Comparison of ENCODE assay signal across 1 cellular context in the genomic region with DNA sequence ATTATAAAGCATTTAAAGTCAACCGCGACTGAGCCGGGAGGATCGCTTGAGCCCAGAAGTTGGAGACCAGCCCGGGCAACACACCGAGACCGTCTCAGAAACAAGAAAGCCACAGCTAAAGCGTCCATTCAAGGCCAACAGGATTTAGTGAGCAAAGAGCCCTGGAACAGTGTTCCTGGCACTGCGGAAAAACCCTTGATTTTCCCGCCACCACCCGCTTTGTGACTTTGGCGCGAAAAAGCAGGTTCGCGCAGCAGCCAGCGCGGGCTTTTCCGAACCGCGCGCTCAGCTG.
TF ChIP-seq lines count a peak whose summit lies in the region.

No MANE protein-coding gene starts in this region.

TF ChIP-seq in K562, 482 proteins besides CTCF, POLR2A, EP300 and RAD21 (continues in another document):
- TF ChIP-seq PHB2 (IDR thresholded peaks at IDR 0.05; ENCODE audit: low read depth) (no peak), TFE3 (CRISPR knock-in tag; IDR thresholded peaks at IDR 0.05) (no peak), TARDBP (IDR thresholded peaks at IDR 0.05) (no peak), YBX1 (IDR thresholded peaks at IDR 0.05) (no peak), E2F3 (CRISPR knock-in tag; IDR thresholded peaks at IDR 0.05) (peak; percentile 99), HIVEP1 (CRISPR knock-in tag; IDR thresholded peaks at IDR 0.05) (no peak), FOXK2 (conservative IDR thresholded peaks at IDR 0.05 in 1 of 2, IDR thresholded peaks at IDR 0.05 in 1 of 2; ENCODE audit: low read depth in 2 of 2) (no peak), ZBTB40 (IDR thresholded peaks at IDR 0.05) (no peak), ZBTB40 (CRISPR knock-in tag; IDR thresholded peaks at IDR 0.05) (peak; percentile 83), ZNF12 (CRISPR knock-in tag; IDR thresholded peaks at IDR 0.05) (peak; percentile 89), ZNF175 (CRISPR knock-in tag; IDR thresholded peaks at IDR 0.05; ENCODE audit: low read depth) (no peak), XRCC3 (IDR thresholded peaks at IDR 0.05) (no peak), TAF1 (IDR thresholded peaks at IDR 0.05; ENCODE audit: control insufficient read depth, extremely low read depth, insufficient read depth, low read length, severe bottlenecking) (no peak), SAFB (IDR thresholded peaks at IDR 0.05; ENCODE audit: borderline replicate concordance, low read depth, low read length) (no peak), MCM5 (IDR thresholded peaks at IDR 0.05; ENCODE audit: low read depth) (no peak), BCL6 (CRISPR knock-in tag; IDR thresholded peaks at IDR 0.05) (no peak), SMC3 (conservative IDR thresholded peaks at IDR 0.05; ENCODE audit: insufficient read depth, low read depth, low read length) (no peak), ZNF124 (CRISPR knock-in tag; IDR thresholded peaks at IDR 0.05) (peak; percentile 96; the same call in 1 of the 2 replicates), SNRNP70 (optimal IDR thresholded peaks at IDR 0.05; ENCODE audit: low read depth, low read length) (no peak), JUN (IDR thresholded peaks at IDR 0.05; ENCODE audit: borderline replicate concordance, low read depth, low read length) (no peak), JUN (CRISPR knock-in tag; IDR thresholded peaks at IDR 0.05; ENCODE audit: borderline replicate concordance) (0 out of 2 replicates have a peak, but pooled peaks have one; percentile 58), TRIM25 (IDR thresholded peaks at IDR 0.05; ENCODE audit: borderline replicate concordance) (no peak), POLR2AphosphoS2 (IDR thresholded peaks at IDR 0.05; ENCODE audit: low read length) (no peak), ZNF280B (CRISPR knock-in tag; IDR thresholded peaks at IDR 0.05) (no peak), TCF7 (IDR thresholded peaks at IDR 0.05; ENCODE audit: borderline replicate concordance) (no peak), NFIX (CRISPR knock-in tag; IDR thresholded peaks at IDR 0.05; ENCODE audit: low read depth) (no peak), FIP1L1 (IDR thresholded peaks at IDR 0.05; ENCODE audit: low read depth, low read length, poor library complexity, severe bottlenecking) (no peak), ZEB2 (IDR thresholded peaks at IDR 0.05) (no peak), MECOM (CRISPR knock-in tag; IDR thresholded peaks at IDR 0.05) (no peak), HDAC1 (IDR thresholded peaks at IDR 0.05) (no peak), ATF3 (IDR thresholded peaks at IDR 0.05) (peak; percentile 23; the same call in 1 of the 2 replicates), ATF3 (CRISPR knock-in tag; conservative IDR thresholded peaks at IDR 0.05) (no peak), SRSF7 (optimal IDR thresholded peaks at IDR 0.05; ENCODE audit: low read depth, low read length) (no peak), RNF2 (IDR thresholded peaks at IDR 0.05) (no peak), ZKSCAN1 (IDR thresholded peaks at IDR 0.05; ENCODE audit: low read depth, low read length) (no peak), ZBTB5 (IDR thresholded peaks at IDR 0.05) (no peak), SAP30 (IDR thresholded peaks at IDR 0.05; ENCODE audit: borderline replicate concordance, insufficient read depth, low read depth, low read length, poor library complexity, severe bottlenecking) (peak; percentile 93), HNRNPUL1 (IDR thresholded peaks at IDR 0.05; ENCODE audit: low read length) (no peak), GATA2 (CRISPR knock-in tag; IDR thresholded peaks at IDR 0.05) (no peak)
- TF ChIP-seq, protein P1, sequence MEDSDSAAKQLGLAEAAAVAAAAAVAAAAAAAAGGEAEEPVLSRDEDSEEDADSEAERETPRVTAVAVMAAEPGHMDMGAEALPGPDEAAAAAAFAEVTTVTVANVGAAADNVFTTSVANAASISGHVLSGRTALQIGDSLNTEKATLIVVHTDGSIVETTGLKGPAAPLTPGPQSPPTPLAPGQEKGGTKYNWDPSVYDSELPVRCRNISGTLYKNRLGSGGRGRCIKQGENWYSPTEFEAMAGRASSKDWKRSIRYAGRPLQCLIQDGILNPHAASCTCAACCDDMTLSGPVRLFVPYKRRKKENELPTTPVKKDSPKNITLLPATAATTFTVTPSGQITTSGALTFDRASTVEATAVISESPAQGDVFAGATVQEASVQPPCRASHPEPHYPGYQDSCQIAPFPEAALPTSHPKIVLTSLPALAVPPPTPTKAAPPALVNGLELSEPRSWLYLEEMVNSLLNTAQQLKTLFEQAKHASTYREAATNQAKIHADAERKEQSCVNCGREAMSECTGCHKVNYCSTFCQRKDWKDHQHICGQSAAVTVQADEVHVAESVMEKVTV (CRISPR knock-in tag; IDR thresholded peaks at IDR 0.05): no peak
- TF ChIP-seq, protein P2, sequence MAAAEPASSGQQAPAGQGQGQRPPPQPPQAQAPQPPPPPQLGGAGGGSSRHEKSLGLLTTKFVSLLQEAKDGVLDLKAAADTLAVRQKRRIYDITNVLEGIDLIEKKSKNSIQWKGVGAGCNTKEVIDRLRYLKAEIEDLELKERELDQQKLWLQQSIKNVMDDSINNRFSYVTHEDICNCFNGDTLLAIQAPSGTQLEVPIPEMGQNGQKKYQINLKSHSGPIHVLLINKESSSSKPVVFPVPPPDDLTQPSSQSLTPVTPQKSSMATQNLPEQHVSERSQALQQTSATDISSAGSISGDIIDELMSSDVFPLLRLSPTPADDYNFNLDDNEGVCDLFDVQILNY (CRISPR knock-in tag; IDR thresholded peaks at IDR 0.05): peak; percentile 100; the same call in 1 of the 2 replicates
- TF ChIP-seq, protein P3, sequence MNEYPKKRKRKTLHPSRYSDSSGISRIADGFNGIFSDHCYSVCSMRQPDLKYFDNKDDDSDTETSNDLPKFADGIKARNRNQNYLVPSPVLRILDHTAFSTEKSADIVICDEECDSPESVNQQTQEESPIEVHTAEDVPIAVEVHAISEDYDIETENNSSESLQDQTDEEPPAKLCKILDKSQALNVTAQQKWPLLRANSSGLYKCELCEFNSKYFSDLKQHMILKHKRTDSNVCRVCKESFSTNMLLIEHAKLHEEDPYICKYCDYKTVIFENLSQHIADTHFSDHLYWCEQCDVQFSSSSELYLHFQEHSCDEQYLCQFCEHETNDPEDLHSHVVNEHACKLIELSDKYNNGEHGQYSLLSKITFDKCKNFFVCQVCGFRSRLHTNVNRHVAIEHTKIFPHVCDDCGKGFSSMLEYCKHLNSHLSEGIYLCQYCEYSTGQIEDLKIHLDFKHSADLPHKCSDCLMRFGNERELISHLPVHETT (CRISPR knock-in tag; conservative IDR thresholded peaks at IDR 0.05 in 1 of 2, IDR thresholded peaks at IDR 0.05 in 1 of 2): no peak
